14 cellular contexts compared by ENCODE assay signal in the genomic region with DNA sequence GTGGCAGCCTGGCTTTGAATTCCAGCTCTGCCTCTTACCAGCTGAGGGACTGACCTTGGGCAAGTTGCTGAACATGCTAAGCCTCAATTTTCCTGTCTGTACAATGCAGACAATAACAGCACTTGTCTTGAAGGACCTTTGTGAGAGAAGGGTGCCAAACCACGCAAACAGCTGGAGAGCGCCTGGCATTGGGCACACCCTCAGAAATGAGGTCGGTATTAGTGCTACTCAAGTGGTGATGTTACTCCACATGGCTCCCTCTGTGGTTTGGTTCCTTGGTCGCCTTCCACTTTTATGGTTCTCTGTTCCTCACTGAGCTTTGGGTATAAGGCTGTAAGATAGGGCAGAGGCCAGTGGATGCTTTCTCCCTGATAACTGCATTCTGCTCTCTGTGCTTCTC. TPM values are rescaled to one million over a fixed set of nuclear protein-coding genes. Genes with fewer than 3 reads are reported as not detected.
DNase-seq lines count a peak whose midpoint lies in the region; ATAC-seq, FAIRE-seq and TF ChIP-seq lines count a peak whose summit lies in the region.
"Had no signal": no experiment of that assay in that cellular context is flagged by ENCODE, and none has a peak within 500 bp of the region (broad histone marks: within the 10 kb centered on the region; RNA-seq: fewer than 3 reads in every experiment).

No MANE protein-coding gene starts in this region.

- intact Hi-C loops in CD8-positive, alpha-beta T cell (cut with DNase I, micrococcal nuclease), result no loop called here
- intact Hi-C loops in activated CD4-positive, alpha-beta memory T cell treated with anti-CD3 and anti-CD28 coated beads for 36 hours (cut with micrococcal nuclease), result no loop called here

- no peak overlapping the region for H3K4me3 ChIP-seq in CD8-positive, alpha-beta T cell (ENCODE audit: low read depth, low read length)
- H3K4me3 ChIP-seq in SJCRH30 (no peak overlapping the region), keratinocyte (ENCODE audit: control insufficient read depth in 2 of 3, extremely low read depth in 1 of 3, insufficient read depth in 2 of 3, low read depth in 1 of 3, low read length in 3 of 3) (no peak overlapping the region)

- peak; percentile 81 for FAIRE-seq in keratinocyte (lab: Jason Lieb, UNC)

- H3K4me3 Mint-ChIP-seq in CD8-positive, alpha-beta T cell, result no peak overlapping the region
- no peak overlapping the region for H3K4me3 Mint-ChIP-seq in activated CD4-positive, alpha-beta memory T cell treated with anti-CD3 and anti-CD28 coated beads for 36 hours

- peaks cover 4% of the 10 kb centered on the region for H3K9me1 ChIP-seq in keratinocyte (ENCODE audit: control insufficient read depth, extremely low read depth, insufficient read depth, low read length)

- no peak for TF ChIP-seq CTCF in CD8-positive, alpha-beta T cell (IDR thresholded peaks at IDR 0.05)
- TF ChIP-seq CTCF in keratinocyte (optimal IDR thresholded peaks at IDR 0.05 in 1 of 3, IDR thresholded peaks at IDR 0.05 in 1 of 3, conservative IDR thresholded peaks at IDR 0.05 in 1 of 3; ENCODE audit: extremely low read depth in 1 of 3, insufficient read depth in 2 of 3, low read length in 3 of 3), result no peak

- no peak for DNase-seq in CD8-positive, alpha-beta T cell
- DNase-seq in LHCN-M2 (ENCODE audit: low read depth) (peak; percentile 85), SJCRH30 (peak; percentile 9 to 26), keratinocyte (ENCODE audit: low read depth, low spot score) (no peak), NCI-H2171 treated with DMSO at 0.1 percent for 48 hours (lab: John Stamatoyannopoulos, UW) (no peak), RKO (ENCODE audit: low spot score) (no peak)
- no peak for DNase-seq in activated CD4-positive, alpha-beta memory T cell treated with anti-CD3 and anti-CD28 coated beads for 36 hours
- no peak for DNase-seq in stimulated activated CD4-positive, alpha-beta T cell treated with anti-CD3 and anti-CD28 coated beads, Interleukin-4, amount 100 ng/mL, for 24 hours
- DNase-seq: foreskin keratinocyte; GOT3; KBM-7; SK-N-SH; stimulated activated CD4-positive, alpha-beta T cell treated with anti-CD3 and anti-CD28 coated beads, Interleukin-15, amount 100 ng/mL, for 24 hours; stimulated activated naive CD8-positive, alpha-beta T cell treated with anti-CD3 and anti-CD28 coated beads, Interleukin-15, Interleukin-2, amounts not matched to agents 100 U/mL and 50 U/mL, for 24 hours had no signal

- H3K4me1 Mint-ChIP-seq in CD8-positive, alpha-beta T cell (ENCODE audit: low read depth), result peaks cover 77% of the 10 kb centered on the region
- peaks cover 52% of the 10 kb centered on the region for H3K4me1 Mint-ChIP-seq in activated CD4-positive, alpha-beta memory T cell treated with anti-CD3 and anti-CD28 coated beads for 36 hours (ENCODE audit: low read depth)

- no peaks in the 10 kb centered on the region for H3K9me3 ChIP-seq in CD8-positive, alpha-beta T cell (ENCODE audit: low read length)
- H3K9me3 ChIP-seq in SJCRH30 (replicated peaks) (no peaks in the 10 kb centered on the region), keratinocyte (ENCODE audit: control insufficient read depth, low read depth, low read length) (no peaks in the 10 kb centered on the region)

- H3K36me3 Mint-ChIP-seq in CD8-positive, alpha-beta T cell, result peaks cover 31% of the 10 kb centered on the region
- no peaks in the 10 kb centered on the region for H3K36me3 Mint-ChIP-seq in activated CD4-positive, alpha-beta memory T cell treated with anti-CD3 and anti-CD28 coated beads for 36 hours

- peaks cover 62% of the 10 kb centered on the region for H3K79me2 ChIP-seq in keratinocyte (ENCODE audit: control insufficient read depth, insufficient read depth, low read length)

- H2AFZ ChIP-seq in keratinocyte (ENCODE audit: control insufficient read depth, low read length), result no peak overlapping the region

- H3K4me1 ChIP-seq in CD8-positive, alpha-beta T cell (ENCODE audit: insufficient read depth, low read length), result peaks cover 72% of the 10 kb centered on the region
- H3K4me1 ChIP-seq in SJCRH30 (no peaks in the 10 kb centered on the region), keratinocyte (ENCODE audit: control insufficient read depth, extremely low read depth, insufficient read depth, low read length) (peaks cover 59% of the 10 kb centered on the region)

- POLR2A ChIA-PET in CD8-positive, alpha-beta T cell (lab: Charles Lee), result interaction anchor here (0.7 to 2.2 kb wide), 3 partner anchors 8 to 16 kb away, joined by 3 to 7 read pairs (median 3); a partner anchor contains a TSS
- POLR2A ChIA-PET in activated CD4-positive, alpha-beta memory T cell treated with anti-CD3 and anti-CD28 coated beads for 36 hours (lab: Charles Lee), result no interaction called here

- no peaks in the 10 kb centered on the region for H3K9me3 Mint-ChIP-seq in CD8-positive, alpha-beta T cell
- no peaks in the 10 kb centered on the region for H3K9me3 Mint-ChIP-seq in activated CD4-positive, alpha-beta memory T cell treated with anti-CD3 and anti-CD28 coated beads for 36 hours

- H3K36me3 ChIP-seq in CD8-positive, alpha-beta T cell (ENCODE audit: insufficient read depth, low read length), result no peaks in the 10 kb centered on the region
- H3K36me3 ChIP-seq in SJCRH30, result no peaks in the 10 kb centered on the region
- peaks cover 5 to 7% of the 10 kb centered on the region in 2 experiments for H3K36me3 ChIP-seq in keratinocyte (ENCODE audit: control insufficient read depth in 2 of 2, extremely low read depth in 1 of 2, insufficient read depth in 2 of 2, low read length in 2 of 2)

- no peaks in the 10 kb centered on the region for H3K27me3 ChIP-seq in CD8-positive, alpha-beta T cell (ENCODE audit: insufficient read depth, low read length)
- H3K27me3 ChIP-seq in SJCRH30, result no peaks in the 10 kb centered on the region
- no peaks in the 10 kb centered on the region for H3K27me3 ChIP-seq in keratinocyte (ENCODE audit: control insufficient read depth, extremely low read depth, insufficient read depth, low read length)
- H3K27me3 ChIP-seq: foreskin keratinocyte had no signal

- CTCF ChIA-PET in CD8-positive, alpha-beta T cell (lab: Charles Lee), result interaction anchor here (1.1 to 2.9 kb wide), 6 partner anchors 10 to 118 kb away, joined by 3 to 29 read pairs (median 4); no protein-coding TSS in a partner anchor
- CTCF ChIA-PET in activated CD4-positive, alpha-beta memory T cell treated with anti-CD3 and anti-CD28 coated beads for 36 hours (lab: Charles Lee), result interaction anchor here (1.4 to 2.3 kb wide), 2 partner anchors 11 to 35 kb away, joined by 5 read pairs; no protein-coding TSS in a partner anchor

- no peak overlapping the region for H3K27ac ChIP-seq in CD8-positive, alpha-beta T cell (ENCODE audit: low read depth, low read length)
- H3K27ac ChIP-seq in SJCRH30 (no peak overlapping the region), keratinocyte (ENCODE audit: control insufficient read depth, insufficient read depth, low read length) (no peak overlapping the region)
- H3K27ac ChIP-seq: foreskin keratinocyte had no signal

- no peak overlapping the region for H3K4me2 ChIP-seq in keratinocyte (ENCODE audit: control insufficient read depth, extremely low read depth, insufficient read depth, low read depth, low read length)
- H3K4me2 ChIP-seq: SK-N-SH had no signal

- peak overlapping the region; percentile 69 for H3K27ac Mint-ChIP-seq in CD8-positive, alpha-beta T cell
- H3K27ac Mint-ChIP-seq in activated CD4-positive, alpha-beta memory T cell treated with anti-CD3 and anti-CD28 coated beads for 36 hours, result no peak overlapping the region

- H3K9ac ChIP-seq in keratinocyte (ENCODE audit: control insufficient read depth, extremely low read depth, insufficient read depth, low read length), result no peak overlapping the region
- H3K9ac ChIP-seq: SK-N-SH had no signal

- dilution Hi-C loops in keratinocyte (cut with MboI; ENCODE audit: extremely low pct_ligation_motif_present, low sequenced_read_pairs), result no loop called here

- no peak for ATAC-seq in CD8-positive, alpha-beta T cell
- ATAC-seq: foreskin keratinocyte; stimulated activated naive CD8-positive, alpha-beta T cell treated with anti-CD3 and anti-CD28 coated beads, Interleukin-15, Interleukin-2, amounts not matched to agents 100 U/mL and 50 U/mL, for 24 hours had no signal

- peaks cover 2% of the 10 kb centered on the region for H4K20me1 ChIP-seq in keratinocyte (ENCODE audit: control insufficient read depth, extremely low read depth, insufficient read depth, low read length)

- no peaks in the 10 kb centered on the region for H3K27me3 Mint-ChIP-seq in CD8-positive, alpha-beta T cell (ENCODE audit: low read depth)
- no peaks in the 10 kb centered on the region for H3K27me3 Mint-ChIP-seq in activated CD4-positive, alpha-beta memory T cell treated with anti-CD3 and anti-CD28 coated beads for 36 hours

RNA-seq across cellular contexts. Expression of a gene that starts 8.2 kb away (rescaled TPM):
- total RNA-seq in CD8-positive, alpha-beta T cell, result 10 to 100 TPM; 16.7 to 19.3 TPM
- total RNA-seq in LHCN-M2 (2014; rRNA removed), result 8.0 and 12.8 TPM in 2 replicates
- polyA plus RNA-seq in LHCN-M2 (2012), result 10.6 TPM
- total RNA-seq in SJCRH30 (2014; rRNA removed; shearing (Covaris generic)), result 0.38 TPM in 2 replicates
- polyA plus RNA-seq in keratinocyte, result 13.6 to 52.7 TPM (median 25.0 TPM) in 3 replicates
- polyA plus RNA-seq in keratinocyte (2011; ENCODE audit: low read depth), result 2.5 TPM
- 27.7 and 38.6 TPM in 2 replicates for polyA plus RNA-seq in keratinocyte (2011; cell fraction: cytosol; rRNA removed)
- polyA plus RNA-seq in keratinocyte (2011; cell fraction: nucleus; rRNA removed), result 25.6 and 26.6 TPM in 2 replicates
- polyA plus RNA-seq in keratinocyte (2012; ENCODE audit: low replicate concordance), result 5.1 and 34.0 TPM in 2 replicates
- polyA minus RNA-seq in keratinocyte, result 49.1 to 184 TPM (median 79.7 TPM) in 3 replicates
- 59.5 TPM for polyA minus RNA-seq in keratinocyte (2011; cell fraction: cytosol; rRNA and poly(A)+ RNA removed)
- 36.6 and 56.1 TPM in 2 replicates for polyA minus RNA-seq in keratinocyte (2011; cell fraction: nucleus; rRNA and poly(A)+ RNA removed)
- 10 to 100 TPM; 18.8 to 20.8 TPM for total RNA-seq in activated CD4-positive, alpha-beta memory T cell treated with anti-CD3 and anti-CD28 coated beads for 36 hours

Comparison
In these comparisons a context has a peak if more than half of its experiments do, and no peak if none do; other contexts are left out.
1. DNase-seq: peak in LHCN-M2 (single experiment) and SJCRH30 (2 of 2); none in CD8-positive, alpha-beta T cell (0 of 7), keratinocyte (single experiment), activated CD4-positive, alpha-beta memory T cell treated with anti-CD3 and anti-CD28 coated beads for 36 hours (single experiment), stimulated activated CD4-positive, alpha-beta T cell treated with anti-CD3 and anti-CD28 coated beads, Interleukin-4, amount 100 ng/mL, for 24 hours (single experiment), NCI-H2171 treated with DMSO at 0.1 percent for 48 hours (single experiment) and RKO (single experiment).